19 cellular contexts compared by ENCODE assay signal in the genomic region with DNA sequence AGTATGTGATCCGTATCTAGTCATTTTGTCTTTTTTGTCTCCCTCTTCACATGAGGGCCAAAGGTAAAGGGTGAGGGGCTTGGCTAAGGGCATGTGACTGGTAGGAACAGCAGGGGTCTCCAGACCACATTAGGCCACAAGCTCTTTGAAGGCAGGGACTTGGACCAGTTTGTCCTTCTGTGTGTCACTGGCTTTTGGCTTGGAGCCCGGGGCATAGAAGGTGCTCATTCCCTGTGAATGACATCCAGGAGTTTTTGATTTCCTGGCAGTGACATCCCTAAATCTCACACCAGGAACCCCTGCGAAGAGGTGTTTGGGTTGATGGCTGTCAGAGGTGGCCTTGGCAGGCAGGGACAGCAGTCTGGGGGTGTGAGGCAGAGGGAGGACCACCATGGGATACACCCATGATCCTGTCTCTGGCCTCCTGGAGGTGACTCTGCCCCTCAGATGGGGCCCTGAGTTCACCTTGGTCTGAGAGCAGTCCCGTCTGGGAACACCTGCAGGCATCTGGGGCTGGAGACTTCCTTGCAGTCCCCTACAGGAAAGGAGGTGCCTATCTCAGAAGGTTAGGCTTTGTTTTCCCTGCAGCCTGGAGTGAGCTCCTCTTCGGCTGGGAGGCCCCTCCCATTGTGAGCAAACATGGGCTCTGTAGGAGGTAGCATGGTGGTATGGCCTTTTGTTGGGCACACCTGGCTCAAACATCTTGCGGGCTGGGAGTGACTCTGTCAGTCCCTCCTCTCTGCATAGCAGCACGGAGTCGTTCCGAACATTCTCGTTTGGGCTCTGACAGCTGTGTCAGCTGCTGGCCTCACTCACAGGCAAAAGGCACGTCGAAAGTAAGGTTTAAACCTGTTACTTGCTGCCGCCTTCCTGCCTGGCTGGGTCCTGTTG. TPM values are rescaled to one million over a fixed set of nuclear protein-coding genes. Genes with fewer than 3 reads are reported as not detected.
DNase-seq lines count a peak whose midpoint lies in the region; ATAC-seq, FAIRE-seq and TF ChIP-seq lines count a peak whose summit lies in the region.
"Had no signal": no experiment of that assay in that cellular context is flagged by ENCODE, and none has a peak within 500 bp of the region (broad histone marks: within the 10 kb centered on the region; RNA-seq: fewer than 3 reads in every experiment).

No MANE protein-coding gene starts in this region.

- no peak for TF ChIP-seq POLR2A in vagina (IDR thresholded peaks at IDR 0.05)

- no peaks in the 10 kb centered on the region for H4K20me1 ChIP-seq in keratinocyte (ENCODE audit: control insufficient read depth, extremely low read depth, insufficient read depth, low read length)

- H3K4me1 ChIP-seq in heart right ventricle (no peaks in the 10 kb centered on the region), SJCRH30 (peaks cover 10% of the 10 kb centered on the region), keratinocyte (ENCODE audit: control insufficient read depth, extremely low read depth, insufficient read depth, low read length) (no peaks in the 10 kb centered on the region), vagina (peaks cover 4% of the 10 kb centered on the region)
- H3K4me1 ChIP-seq: uterus had no signal

- peak overlapping the region; percentile 47 for H2AFZ ChIP-seq in keratinocyte (ENCODE audit: control insufficient read depth, low read length)

- H3K79me2 ChIP-seq in keratinocyte (ENCODE audit: control insufficient read depth, insufficient read depth, low read length), result no peaks in the 10 kb centered on the region

- no peak for ATAC-seq in left cardiac atrium
- no peak for ATAC-seq in heart right ventricle
- ATAC-seq: activated CD4-positive, CD25-positive, alpha-beta regulatory T cell treated with anti-CD3 and anti-CD28 coated beads, Interleukin-2, amount 50 U/mL, for 24 hours; stimulated activated naive CD8-positive, alpha-beta T cell treated with anti-CD3 and anti-CD28 coated beads, Interleukin-15, amount 100 ng/mL, for 72 hours; T-helper 17 cell had no signal

- H3K9me3 ChIP-seq in heart right ventricle, result no peaks in the 10 kb centered on the region
- no peaks in the 10 kb centered on the region for H3K9me3 ChIP-seq in SJCRH30 (replicated peaks)
- H3K9me3 ChIP-seq in keratinocyte (ENCODE audit: control insufficient read depth, low read depth, low read length), result no peaks in the 10 kb centered on the region
- no peaks in the 10 kb centered on the region for H3K9me3 ChIP-seq in vagina
- H3K9me3 ChIP-seq: uterus had no signal

- no peak overlapping the region for H3K9ac ChIP-seq in keratinocyte (ENCODE audit: control insufficient read depth, extremely low read depth, insufficient read depth, low read length)

- no peak overlapping the region for H3K4me2 ChIP-seq in keratinocyte (ENCODE audit: control insufficient read depth, extremely low read depth, insufficient read depth, low read depth, low read length)

- dilution Hi-C loops in keratinocyte (cut with MboI; ENCODE audit: extremely low pct_ligation_motif_present, low sequenced_read_pairs), result no loop called here

- H3K36me3 ChIP-seq in heart right ventricle (no peaks in the 10 kb centered on the region), SJCRH30 (no peaks in the 10 kb centered on the region), keratinocyte (ENCODE audit: control insufficient read depth in 2 of 2, extremely low read depth in 1 of 2, insufficient read depth in 2 of 2, low read length in 2 of 2) (no peaks in the 10 kb centered on the region), vagina (no peaks in the 10 kb centered on the region)
- H3K36me3 ChIP-seq: uterus had no signal

- peak; percentile 7 for DNase-seq in left cardiac atrium
- no peak for DNase-seq in heart right ventricle
- peak; percentile 40 to 52 for DNase-seq in SJCRH30
- DNase-seq in keratinocyte (ENCODE audit: low read depth, low spot score), result no peak
- DNase-seq in vagina (ENCODE audit: extremely low spot score in 2 of 2), result no peak
- no peak for DNase-seq in frontal cortex (ENCODE audit: low spot score in 2 of 2)
- DNase-seq in effector CD8-positive, alpha-beta T cell (lab: John Stamatoyannopoulos, UW), result no peak
- no peak for DNase-seq in NAMALWA (ENCODE audit: low spot score)
- DNase-seq: activated naive CD8-positive, alpha-beta T cell treated with anti-CD3 and anti-CD28 coated beads for 36 hours; effector memory CD4-positive, alpha-beta T cell; foreskin fibroblast; immature natural killer cell; MV-4-11; NCI-H526 treated with DMSO at 0.1 percent for 48 hours; occipital lobe; stimulated activated naive CD8-positive, alpha-beta T cell treated with anti-CD3 and anti-CD28 coated beads, Interleukin-15, amount 100 ng/mL, for 72 hours; T-helper 17 cell had no signal

- peaks cover 0 to 36% (median 12%) of the 10 kb centered on the region in 7 donors for H3K27me3 ChIP-seq in heart right ventricle
- no peaks in the 10 kb centered on the region for H3K27me3 ChIP-seq in SJCRH30
- peaks cover 14% of the 10 kb centered on the region for H3K27me3 ChIP-seq in keratinocyte (ENCODE audit: control insufficient read depth, extremely low read depth, insufficient read depth, low read length)
- no peaks in the 10 kb centered on the region for H3K27me3 ChIP-seq in vagina
- H3K27me3 ChIP-seq: uterus had no signal

- no peaks in the 10 kb centered on the region for H3K9me1 ChIP-seq in keratinocyte (ENCODE audit: control insufficient read depth, extremely low read depth, insufficient read depth, low read length)

- TF ChIP-seq CTCF in heart right ventricle (IDR thresholded peaks at IDR 0.05) (no peak), keratinocyte (optimal IDR thresholded peaks at IDR 0.05 in 1 of 3, IDR thresholded peaks at IDR 0.05 in 1 of 3, conservative IDR thresholded peaks at IDR 0.05 in 1 of 3; ENCODE audit: extremely low read depth in 1 of 3, insufficient read depth in 2 of 3, low read length in 3 of 3) (no peak), vagina (IDR thresholded peaks at IDR 0.05) (no peak)

- FAIRE-seq in keratinocyte (lab: Jason Lieb, UNC) (no peak), frontal cortex (lab: Jason Lieb, UNC) (no peak)

- intact Hi-C loops in left cardiac atrium (cut with DNase I), result no loop called here
- intact Hi-C loops in heart right ventricle (cut with DNase I), result no loop called here
- intact Hi-C loops in vagina (cut with DNase I), result no loop called here

- WGBS in heart right ventricle, 2 donors, result 55 to 57% methylated on average over 13 of the region's 13 CpGs

- H3K27ac ChIP-seq in heart right ventricle, result no peak overlapping the region
- H3K27ac ChIP-seq in SJCRH30, result no peak overlapping the region
- H3K27ac ChIP-seq in keratinocyte (ENCODE audit: control insufficient read depth, insufficient read depth, low read length), result no peak overlapping the region
- H3K27ac ChIP-seq in vagina, result peak overlapping the region; percentile 48
- H3K27ac ChIP-seq: uterus had no signal

- H3K4me3 ChIP-seq in heart right ventricle (no peak overlapping the region), SJCRH30 (no peak overlapping the region), keratinocyte (ENCODE audit: control insufficient read depth in 2 of 3, extremely low read depth in 1 of 3, insufficient read depth in 2 of 3, low read depth in 1 of 3, low read length in 3 of 3) (no peak overlapping the region), vagina (no peak overlapping the region)
- H3K4me3 ChIP-seq: uterus had no signal

RNA-seq across cellular contexts. Expression of a gene that starts 38.6 kb away (rescaled TPM):
- total RNA-seq in left cardiac atrium (not detected), heart right ventricle (under 1 TPM in 3 of 10 donors, not detected in 7; 0.11 to 0.24 (median 0.14) TPM), vagina (141 TPM), frontal cortex (not detected)
- polyA plus RNA-seq in heart right ventricle (under 1 TPM in 1 of 2 donors, not detected in 1; 0.06 TPM), keratinocyte (0.73 to 2.3 TPM (median 1.7 TPM) in 3 replicates)
- 37.8 and 38.5 TPM in 2 replicates for total RNA-seq in SJCRH30 (2014; rRNA removed; shearing (Covaris generic))
- 2.4 TPM for polyA plus RNA-seq in keratinocyte (2011; ENCODE audit: low read depth)
- 1.4 and 3.5 TPM in 2 replicates for polyA plus RNA-seq in keratinocyte (2011; cell fraction: cytosol; rRNA removed)
- 1.2 and 1.5 TPM in 2 replicates for polyA plus RNA-seq in keratinocyte (2011; cell fraction: nucleus; rRNA removed)
- polyA plus RNA-seq in keratinocyte (2012; ENCODE audit: low replicate concordance), result 2.5 and 6.4 TPM in 2 replicates
- 0.54 to 2.0 TPM (median 0.72 TPM) in 3 replicates for polyA minus RNA-seq in keratinocyte
- polyA minus RNA-seq in keratinocyte (2011; cell fraction: cytosol; rRNA and poly(A)+ RNA removed), result 10.0 TPM
- 0.93 and 1.7 TPM in 2 replicates for polyA minus RNA-seq in keratinocyte (2011; cell fraction: nucleus; rRNA and poly(A)+ RNA removed)
- total RNA-seq: activated naive CD8-positive, alpha-beta T cell treated with anti-CD3 and anti-CD28 coated beads for 36 hours; occipital lobe; T-helper 17 cell had no signal
- polyA plus RNA-seq: immature natural killer cell had no signal

Comparison
In these comparisons a context has a peak if more than half of its experiments do, and no peak if none do; other contexts are left out.
1. DNase-seq: peak in left cardiac atrium (single experiment) and SJCRH30 (2 of 2); none in heart right ventricle (0 of 2), keratinocyte (single experiment), vagina (0 of 2), frontal cortex (0 of 2), effector CD8-positive, alpha-beta T cell (single experiment) and NAMALWA (single experiment).
2. RNA of a gene that starts 38.6 kb away (total RNA-seq): 141 TPM in vagina (single experiment) and 37.8 to 38.5 TPM in SJCRH30; not detected in left cardiac atrium, 0.11 to 0.24 TPM in heart right ventricle and not detected in frontal cortex (single experiment); every median in the first group is over 10 times any median in the second.